Comparison of ENCODE assay signal across 9 cellular contexts in the genomic region with DNA sequence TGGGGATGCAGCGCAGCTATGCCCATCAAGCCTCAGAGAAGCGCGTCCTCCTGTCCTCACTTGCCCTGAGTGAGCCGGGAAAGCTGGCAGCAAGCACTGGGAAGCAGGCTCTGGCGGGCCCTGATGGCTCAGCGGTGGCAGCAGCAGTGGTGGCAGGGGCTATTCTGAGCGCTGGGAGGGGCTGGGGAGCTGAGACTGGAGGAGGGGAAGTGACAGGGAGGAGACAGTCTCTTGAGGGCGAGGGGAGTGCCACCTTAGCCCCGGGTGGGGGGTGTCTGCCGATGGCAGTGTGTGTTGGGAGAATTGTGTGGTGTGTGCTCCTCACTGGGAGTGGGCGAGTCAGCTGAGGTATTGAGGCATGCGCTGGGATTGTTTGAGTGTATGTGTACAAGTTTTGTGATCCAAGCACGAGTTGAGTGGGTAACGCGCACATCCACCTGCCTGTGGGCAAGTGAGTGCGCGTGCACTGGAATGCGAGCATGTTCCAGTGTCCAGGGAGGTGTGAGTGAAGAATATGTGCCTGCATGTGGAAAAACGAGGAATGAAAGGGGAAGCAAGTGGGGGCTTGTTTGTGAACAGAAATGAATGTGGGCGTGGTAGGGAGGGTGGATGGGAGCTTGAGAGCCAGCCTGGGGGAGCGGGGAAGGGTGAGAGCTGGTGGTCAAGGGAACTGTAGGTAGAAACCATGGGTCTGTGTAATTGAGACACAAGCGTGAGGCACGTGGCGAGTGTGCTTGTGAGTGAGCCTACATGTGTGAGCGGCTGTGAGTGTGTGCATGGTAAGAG. TPM values are rescaled to one million over a fixed set of nuclear protein-coding genes. Genes with fewer than 3 reads are reported as not detected.
DNase-seq lines count a peak whose midpoint lies in the region; ATAC-seq and TF ChIP-seq lines count a peak whose summit lies in the region.
"Had no signal": no experiment of that assay in that cellular context is flagged by ENCODE, and none has a peak within 500 bp of the region (broad histone marks: within the 10 kb centered on the region; RNA-seq: fewer than 3 reads in every experiment).

No MANE protein-coding gene starts in this region.

- WGBS in HUES64, result 57% methylated on average over 25 of the region's 25 CpGs

- no TSS peak for BruUV-seq in OCI-LY7 (replicated peaks; lab: Mats Ljungman, UMichigan)

- H3K9me2 ChIP-seq in OCI-LY7 (ENCODE audit: insufficient read depth, low read length), result no peaks in the 10 kb centered on the region

- H2AFZ ChIP-seq in OCI-LY7 (ENCODE audit: low read length), result no peak overlapping the region

- H3K4me3 ChIP-seq in HUES64 (ENCODE audit: low read length) (peak overlapping the region; percentile 12; the same call in 1 of the 2 replicates), OCI-LY7 (ENCODE audit: low read depth, low read length, poor library complexity, severe bottlenecking) (no peak overlapping the region)

- H3K4me1 ChIP-seq in HUES64 (ENCODE audit: insufficient read depth, low read length) (peaks cover 38% of the 10 kb centered on the region), OCI-LY7 (ENCODE audit: insufficient read depth, low read length, poor library complexity, severe bottlenecking) (peaks cover 8% of the 10 kb centered on the region)

- H3K9me3 Mint-ChIP-seq in naive B cell, result no peaks in the 10 kb centered on the region

- CTCF ChIA-PET in OCI-LY7 (lab: Charles Lee; ENCODE audit: unreplicated experiment), result no interaction called here

- ATAC-seq in naive B cell (ENCODE audit: low read depth in 2 of 2) (no peak), GM19023 (IDR thresholded peaks at IDR 0.05; ENCODE audit: unreplicated experiment) (no peak), GM19467 (IDR thresholded peaks at IDR 0.05; ENCODE audit: unreplicated experiment) (no peak)

- H3K4me3 Mint-ChIP-seq in naive B cell, result peak overlapping the region in 1 of 8 donors; percentile 55

- POLR2A ChIA-PET in OCI-LY7 (lab: Charles Lee), result no interaction called here

- H3K36me3 ChIP-seq in HUES64 (ENCODE audit: insufficient read depth, low read length) (no peaks in the 10 kb centered on the region), OCI-LY7 (ENCODE audit: insufficient read depth, low read length) (no peaks in the 10 kb centered on the region)

- H3K36me3 Mint-ChIP-seq in naive B cell, result no peaks in the 10 kb centered on the region

- intact Hi-C loops in OCI-LY7 (cut with micrococcal nuclease; ENCODE audit: unreplicated experiment), result no loop called here

- H4K20me1 ChIP-seq in OCI-LY7 (ENCODE audit: insufficient read depth, low read length), result no peaks in the 10 kb centered on the region

- TF ChIP-seq CTCF in OCI-LY7 (conservative IDR thresholded peaks at IDR 0.05; ENCODE audit: low read length), result no peak

- no peak overlapping the region for H3K27ac ChIP-seq in HUES64 (ENCODE audit: low read depth, low read length)
- no peak overlapping the region for H3K27ac ChIP-seq in OCI-LY7 (ENCODE audit: low read depth, low read length, poor library complexity, severe bottlenecking)

- H3K27me3 Mint-ChIP-seq in naive B cell, result peaks cover 13 to 34% (median 29%) of the 10 kb centered on the region in 3 donors

- peak; percentile 10 for DNase-seq in CD1c-positive myeloid dendritic cell (ENCODE audit: extremely low spot score)
- peak; percentile 63 for DNase-seq in ecto neural progenitor cell (ENCODE audit: low spot score)
- DNase-seq in naive B cell, result no peak
- no peak for DNase-seq in AG08395 (ENCODE audit: low spot score)
- DNase-seq in OCI-LY7 (ENCODE audit: low spot score), result no peak
- DNase-seq: small intestine had no signal

- no peak overlapping the region for H3K9ac ChIP-seq in HUES64 (ENCODE audit: low read depth, low read length)

- peaks cover 31% of the 10 kb centered on the region for H3K27me3 ChIP-seq in HUES64 (ENCODE audit: insufficient read depth, low read length)

- peak overlapping the region in 4 of 6 donors; percentile 16 to 92 (median 76) for H3K27ac Mint-ChIP-seq in naive B cell

- H3K4me1 Mint-ChIP-seq in naive B cell, result peaks cover 14 to 24% (median 14%) of the 10 kb centered on the region in 3 donors

- no peaks in the 10 kb centered on the region for H3K79me2 ChIP-seq in OCI-LY7 (ENCODE audit: insufficient read depth, low read depth, low read length)

- H3K9me3 ChIP-seq in HUES64 (ENCODE audit: insufficient read depth, low read depth, low read length), result no peaks in the 10 kb centered on the region
- no peaks in the 10 kb centered on the region for H3K9me3 ChIP-seq in OCI-LY7 (ENCODE audit: low read length)

- no peak overlapping the region for H3K4me2 ChIP-seq in OCI-LY7 (ENCODE audit: low read length)

RNA-seq across cellular contexts. Expression of a gene that starts 2.9 kb away (rescaled TPM):
- polyA plus RNA-seq in HUES64 (2013, experiment 1 of 2), result 1.2 TPM
- 1.5 TPM for polyA plus RNA-seq in HUES64 (2013, experiment 2 of 2)
- polyA plus RNA-seq in naive B cell (ENCODE audit: low read depth in 6 of 6), result under 1 TPM in 1 of 6 donors, not detected in 5; 0.21 TPM
- total RNA-seq in OCI-LY7 (2014; rRNA removed; shearing (Covaris generic)), result not detected in 2 replicates
- total RNA-seq in OCI-LY7 (2022), result not detected in 2 replicates

Comparison
In these comparisons a context has a peak if more than half of its experiments do, and no peak if none do; other contexts are left out.
1. DNase-seq: peak in CD1c-positive myeloid dendritic cell (single experiment) and ecto neural progenitor cell (single experiment); none in naive B cell (single experiment), AG08395 (single experiment) and OCI-LY7 (single experiment).